16 cellular contexts compared by ENCODE assay signal in the genomic region with DNA sequence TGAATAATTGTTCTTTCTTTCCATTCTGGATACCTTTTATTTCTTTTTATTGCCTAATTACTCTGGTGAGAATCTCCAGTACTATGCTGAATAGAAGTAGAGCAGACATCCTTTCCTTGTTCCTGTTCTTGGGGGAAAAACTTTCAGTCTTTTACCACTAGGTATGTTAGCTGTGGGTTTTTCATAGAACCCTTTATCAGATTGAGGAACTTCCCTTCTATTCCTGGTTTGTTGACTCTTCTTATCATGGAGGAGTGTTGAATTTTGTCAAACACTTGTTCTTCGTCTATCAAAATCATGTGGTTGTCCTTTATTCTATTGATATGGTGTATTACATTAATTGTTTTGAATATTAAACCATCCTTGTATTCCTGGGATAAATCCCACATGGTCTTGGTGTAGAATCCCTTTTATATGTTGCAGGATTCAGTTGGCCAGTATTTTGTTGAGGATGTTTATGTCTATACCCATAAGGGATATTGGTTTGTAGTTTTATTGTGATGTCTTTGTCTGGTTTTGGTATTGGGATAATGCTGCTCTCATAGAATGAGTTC. TPM values are rescaled to one million over a fixed set of nuclear protein-coding genes. Genes with fewer than 3 reads are reported as not detected.
DNase-seq lines count a peak whose midpoint lies in the region; ATAC-seq, FAIRE-seq and TF ChIP-seq lines count a peak whose summit lies in the region.
"Had no signal": no experiment of that assay in that cellular context is flagged by ENCODE, and none has a peak within 500 bp of the region (broad histone marks: within the 10 kb centered on the region; RNA-seq: fewer than 3 reads in every experiment).

No MANE protein-coding gene starts in this region.

- no TSS peak for BruUV-seq in K562 (replicated peaks; lab: Mats Ljungman, UMichigan)

- FAIRE-seq in K562 (lab: Jason Lieb, UNC) = peak; percentile 57

- H3K9me1 ChIP-seq in K562 (ENCODE audit: control insufficient read depth, insufficient read depth, low read length) = peaks cover 4% of the 10 kb centered on the region

- peaks cover 55% of the 10 kb centered on the region for H3K4me1 Mint-ChIP-seq in activated naive CD4-positive, alpha-beta T cell treated with anti-CD3 and anti-CD28 coated beads for 36 hours (ENCODE audit: low read depth)
- peaks cover 72% of the 10 kb centered on the region for H3K4me1 Mint-ChIP-seq in stimulated activated memory B cell treated with anti-CD40 and anti-IgM and Interleukin-4, amounts not matched to agents 10 μg/mL and 1 μg/mL and 100 μg/mL, for 72 hours

- 10% methylated on average over 1 of the region's 1 CpG for WGBS in K562 (ENCODE audit: insufficient coverage, low coverage, missing lambda C conversion rate)

- no peak for TF ChIP-seq EP300 in K562 (IDR thresholded peaks at IDR 0.05; ENCODE audit: low read length)

- ATAC-seq in K562 (no peak), GM18520 (IDR thresholded peaks at IDR 0.05; ENCODE audit: unreplicated experiment) (no peak), HG03378 (IDR thresholded peaks at IDR 0.05; ENCODE audit: unreplicated experiment) (no peak)
- ATAC-seq in stimulated activated memory B cell treated with anti-CD40 and anti-IgM and Interleukin-4, amounts not matched to agents 10 μg/mL and 1 μg/mL and 100 μg/mL, for 72 hours = no peak

- H4K20me1 ChIP-seq in K562 (replicated peaks; ENCODE audit: control insufficient read depth, insufficient read depth, low read length) = peaks cover 5% of the 10 kb centered on the region; the same call in 1 of the 2 replicates

- H3K9me3 ChIP-seq in K562 (replicated peaks; ENCODE audit: control insufficient read depth, insufficient read depth, low read depth, low read length) = no peaks in the 10 kb centered on the region

- H3K27ac Mint-ChIP-seq in activated naive CD4-positive, alpha-beta T cell treated with anti-CD3 and anti-CD28 coated beads for 36 hours = no peak overlapping the region
- H3K27ac Mint-ChIP-seq in stimulated activated memory B cell treated with anti-CD40 and anti-IgM and Interleukin-4, amounts not matched to agents 10 μg/mL and 1 μg/mL and 100 μg/mL, for 72 hours = peak overlapping the region; percentile 15

- in situ Hi-C loops in K562 (cut with MboI) = no loop called here

- no peak overlapping the region for H3K4me2 ChIP-seq in K562 (ENCODE audit: insufficient read depth, low read length)

- no peaks in the 10 kb centered on the region for H3K27me3 ChIP-seq in K562 (ENCODE audit: control insufficient read depth in 2 of 2, insufficient read depth in 2 of 2, low read length in 2 of 2)

- no peaks in the 10 kb centered on the region for H3K79me2 ChIP-seq in K562 (ENCODE audit: control insufficient read depth, insufficient read depth, low read length)

- no peak overlapping the region for H3K9ac ChIP-seq in K562 (ENCODE audit: insufficient read depth in 1 of 2, low read depth in 2 of 2, low read length in 2 of 2)

- no peak overlapping the region for H2AFZ ChIP-seq in K562 (ENCODE audit: low read depth, low read length)

- no peak overlapping the region for H3K27ac ChIP-seq in K562 (ENCODE audit: extremely low read depth, low read depth, low read length)

- DNase-seq in activated naive CD4-positive, alpha-beta T cell treated with anti-CD3 and anti-CD28 coated beads for 36 hours = no peak
- no peak for DNase-seq in activated naive CD4-positive, alpha-beta T cell treated with anti-CD3 and anti-CD28 coated beads, Interleukin-2, amount 50 U/mL, for 16 hours
- DNase-seq in SKM-1 (lab: John Stamatoyannopoulos, UW; ENCODE audit: unreplicated experiment) (peak; percentile 27), K562 (ENCODE audit: extremely low read depth in 1 of 4, low spot score in 3 of 4) (no peak), glomerular visceral epithelial cell (ENCODE audit: extremely low spot score) (no peak)
- DNase-seq: activated CD4-positive, CD25-positive, alpha-beta regulatory T cell treated with anti-CD3 and anti-CD28 coated beads, Interleukin-2, amount 50 U/mL, for 72 hours; cortex of kidney; HCEC 1CT; NCI-H1417; NCI-H82; Right ventricle myocardium superior; stimulated activated CD4-positive, alpha-beta T cell treated with anti-CD3 and anti-CD28 coated beads, Interleukin-2, amount 100 ng/mL, for 24 hours had no signal

- no peaks in the 10 kb centered on the region for H3K27me3 Mint-ChIP-seq in activated naive CD4-positive, alpha-beta T cell treated with anti-CD3 and anti-CD28 coated beads for 36 hours (ENCODE audit: low read depth)
- H3K27me3 Mint-ChIP-seq in stimulated activated memory B cell treated with anti-CD40 and anti-IgM and Interleukin-4, amounts not matched to agents 10 μg/mL and 1 μg/mL and 100 μg/mL, for 72 hours = no peaks in the 10 kb centered on the region

- intact Hi-C loops in activated naive CD4-positive, alpha-beta T cell treated with anti-CD3 and anti-CD28 coated beads for 36 hours (cut with micrococcal nuclease) = no loop called here
- intact Hi-C loops in K562 (cut with micrococcal nuclease) = no loop called here

- no peak overlapping the region for H3K4me3 ChIP-seq in K562
- H3K4me3 ChIP-seq: lung had no signal

- TF ChIP-seq POLR2A in K562 (conservative IDR thresholded peaks at IDR 0.05) = no peak

- TF ChIP-seq RAD21 in K562 (CRISPR knock-in tag; conservative IDR thresholded peaks at IDR 0.05 in 1 of 2, IDR thresholded peaks at IDR 0.05 in 1 of 2) = peak in 1 of 2 experiments; percentile 20; a peak in 1 of 4 replicates

- H3K36me3 Mint-ChIP-seq in activated naive CD4-positive, alpha-beta T cell treated with anti-CD3 and anti-CD28 coated beads for 36 hours (ENCODE audit: low read depth) = peaks cover 17% of the 10 kb centered on the region
- peaks cover 11% of the 10 kb centered on the region for H3K36me3 Mint-ChIP-seq in stimulated activated memory B cell treated with anti-CD40 and anti-IgM and Interleukin-4, amounts not matched to agents 10 μg/mL and 1 μg/mL and 100 μg/mL, for 72 hours

- H3K36me3 ChIP-seq in K562 (ENCODE audit: control insufficient read depth, insufficient read depth, low read length) = no peaks in the 10 kb centered on the region

- CTCF ChIA-PET in activated naive CD4-positive, alpha-beta T cell treated with anti-CD3 and anti-CD28 coated beads for 36 hours (lab: Charles Lee) = no interaction called here
- CTCF ChIA-PET in K562 (lab: Yijun Ruan, JAX; ENCODE audit: low intra/inter-chr PET ratio) = no interaction called here

- no peak; a peak in 1 of 6 replicates for TF ChIP-seq CTCF in K562 (IDR thresholded peaks at IDR 0.05 in 2 of 3, conservative IDR thresholded peaks at IDR 0.05 in 1 of 3; ENCODE audit: insufficient read depth in 2 of 3, low read depth in 1 of 3, low read length in 3 of 3)

- no peaks in the 10 kb centered on the region for H3K9me3 Mint-ChIP-seq in activated naive CD4-positive, alpha-beta T cell treated with anti-CD3 and anti-CD28 coated beads for 36 hours
- no peaks in the 10 kb centered on the region for H3K9me3 Mint-ChIP-seq in stimulated activated memory B cell treated with anti-CD40 and anti-IgM and Interleukin-4, amounts not matched to agents 10 μg/mL and 1 μg/mL and 100 μg/mL, for 72 hours

- POLR2A ChIA-PET in K562 (lab: Yijun Ruan, JAX) = no interaction called here

- peak overlapping the region; percentile 59 for H3K4me3 Mint-ChIP-seq in activated naive CD4-positive, alpha-beta T cell treated with anti-CD3 and anti-CD28 coated beads for 36 hours
- peak overlapping the region; percentile 69 for H3K4me3 Mint-ChIP-seq in stimulated activated memory B cell treated with anti-CD40 and anti-IgM and Interleukin-4, amounts not matched to agents 10 μg/mL and 1 μg/mL and 100 μg/mL, for 72 hours

- H3K4me1 ChIP-seq in K562 (replicated peaks in 1 of 2; ENCODE audit: control insufficient read depth in 2 of 2, insufficient read depth in 2 of 2, low read length in 2 of 2) = peaks cover 0 to 22% of the 10 kb centered on the region in 2 experiments; a peak in 2 of 5 replicates

RNA-seq across cellular contexts. Expression of gene SH3BP2, which starts 23.6 kb away (rescaled TPM):
- 10 to 100 TPM; 45.7 to 47.4 TPM for total RNA-seq in activated naive CD4-positive, alpha-beta T cell treated with anti-CD3 and anti-CD28 coated beads for 36 hours
- 49.1 and 137 TPM in 2 replicates for total RNA-seq in K562 (2011; cell fraction: chromatin; rRNA removed; ENCODE audit: low replicate concordance)
- total RNA-seq in K562 (2011; cell fraction: nucleolus; rRNA removed) = 57.9 and 62.0 TPM in 2 replicates
- 59.4 and 93.7 TPM in 2 replicates for total RNA-seq in K562 (2011; cell fraction: nucleoplasm; rRNA removed)
- total RNA-seq in K562 (2014; rRNA removed) (9.7 and 15.9 TPM in 2 replicates), K562 (2014; rRNA removed; fragmentation: Illumina TruSeq; extraction: Trizol) (3.7 and 3.9 TPM in 2 replicates), K562 (2015; rRNA removed; fragmentation: Illumina TruSeq; extraction: Trizol) (3.5 and 5.6 TPM in 2 replicates), K562 (2021) (10.8 and 16.0 TPM in 2 replicates)
- polyA plus RNA-seq in K562 (2011; rRNA removed) (9.6 and 13.9 TPM in 2 replicates), K562 (2014; fragmentation: Illumina TruSeq; extraction: Trizol) (5.1 and 10.9 TPM in 2 replicates), K562 (2014; fragmentation: Nextera tagmentation; extraction: Ambion mirVana) (under 1 TPM; 0.34 to 0.72 TPM), K562 (2014; rRNA removed) (14.2 and 17.6 TPM in 2 replicates)
- 10.6 and 10.7 TPM in 2 replicates for polyA plus RNA-seq in K562 (2011; cell fraction: cytosol; rRNA removed)
- 88.6 and 117 TPM in 2 replicates for polyA plus RNA-seq in K562 (2011; cell fraction: nucleus; rRNA removed)
- polyA plus RNA-seq in K562 (2012) = 4.4 and 18.7 TPM in 2 replicates
- polyA minus RNA-seq in K562 (2011; rRNA and poly(A)+ RNA removed) = 18.0 and 41.6 TPM in 2 replicates
- 5.7 and 10.8 TPM in 2 replicates for polyA minus RNA-seq in K562 (2011; cell fraction: cytosol; rRNA and poly(A)+ RNA removed)
- 26.8 and 33.3 TPM in 2 replicates for polyA minus RNA-seq in K562 (2011; cell fraction: nucleus; rRNA and poly(A)+ RNA removed)

RNA-seq across cellular contexts. Expression of gene ADD1, which starts 27.2 kb away (rescaled TPM):
- 100 to 1,000 TPM; 165 TPM for total RNA-seq in activated naive CD4-positive, alpha-beta T cell treated with anti-CD3 and anti-CD28 coated beads for 36 hours
- total RNA-seq in K562 (2011; cell fraction: chromatin; rRNA removed; ENCODE audit: low replicate concordance) = 289 and 338 TPM in 2 replicates
- 122 and 133 TPM in 2 replicates for total RNA-seq in K562 (2011; cell fraction: nucleolus; rRNA removed)
- total RNA-seq in K562 (2011; cell fraction: nucleoplasm; rRNA removed) = 186 and 236 TPM in 2 replicates
- total RNA-seq in K562 (2014; rRNA removed) (104 and 140 TPM in 2 replicates), K562 (2014; rRNA removed; fragmentation: Illumina TruSeq; extraction: Trizol) (67.1 and 80.8 TPM in 2 replicates), K562 (2015; rRNA removed; fragmentation: Illumina TruSeq; extraction: Trizol) (74.0 and 76.9 TPM in 2 replicates), K562 (2021) (145 and 153 TPM in 2 replicates)
- polyA plus RNA-seq in K562 (2011; rRNA removed) (72.4 and 77.0 TPM in 2 replicates), K562 (2014; fragmentation: Illumina TruSeq; extraction: Trizol) (99.7 and 110 TPM in 2 replicates), K562 (2014; fragmentation: Nextera tagmentation; extraction: Ambion mirVana) (10 to 100 TPM; 17.5 to 20.7 TPM), K562 (2014; rRNA removed) (87.7 and 121 TPM in 2 replicates)
- polyA plus RNA-seq in K562 (2011; cell fraction: cytosol; rRNA removed) = 85.9 and 111 TPM in 2 replicates
- 164 and 189 TPM in 2 replicates for polyA plus RNA-seq in K562 (2011; cell fraction: nucleus; rRNA removed)
- 141 and 159 TPM in 2 replicates for polyA plus RNA-seq in K562 (2012)
- 65.9 and 67.4 TPM in 2 replicates for polyA minus RNA-seq in K562 (2011; rRNA and poly(A)+ RNA removed)
- 46.7 and 62.1 TPM in 2 replicates for polyA minus RNA-seq in K562 (2011; cell fraction: cytosol; rRNA and poly(A)+ RNA removed)
- polyA minus RNA-seq in K562 (2011; cell fraction: nucleus; rRNA and poly(A)+ RNA removed) = 57.5 and 58.6 TPM in 2 replicates
